In genomic region chr17:76529643-76530488, GRCh38 we compare ENCODE assay signal across 8 cellular contexts. TPM values are rescaled to one million over a fixed set of nuclear protein-coding genes. Genes with fewer than 3 reads are reported as not detected.
A peak's percentile ranks its signal among the peaks of the same experiment; 100 is the strongest.
DNase-seq lines count a peak whose midpoint lies in the region; ATAC-seq, FAIRE-seq and TF ChIP-seq lines count a peak whose summit lies in the region.

No MANE protein-coding gene starts in this region.

- H3K4me3 ChIP-seq in right lobe of liver (no peak overlapping the region), testis (no peak overlapping the region), small intestine (ENCODE audit: low read depth in 1 of 2, low read length in 2 of 2) (no peak overlapping the region)

- FAIRE-seq in small intestine (lab: Jason Lieb, UNC): no peak

- no peak for TF ChIP-seq POLR2A in right lobe of liver (IDR thresholded peaks at IDR 0.05)
- TF ChIP-seq POLR2A in testis (IDR thresholded peaks at IDR 0.05): no peak

- ATAC-seq in right lobe of liver (peak; percentile 51 to 67 (median 58)), GM21786 (IDR thresholded peaks at IDR 0.05; ENCODE audit: unreplicated experiment) (no peak)

- WGBS in right lobe of liver (ENCODE audit: insufficient coverage, low coverage, low lambda C conversion rate, missing lambda C conversion rate): 68% methylated on average over 3 of the region's 27 CpGs
- 48 to 61% methylated on average over 18 to 27 of the region's 27 CpGs for WGBS in testis, 2 donors
- 50 to 68% (median 63%) methylated on average over 27 of the region's 27 CpGs for WGBS in small intestine, 3 donors

- DNase-seq in cerebellar cortex (ENCODE audit: low spot score) (peak; percentile 49), right lobe of liver (peak in 2 of 3 donors; percentile 50 to 70), testis (peak; percentile 82), small intestine (no peak), putamen (ENCODE audit: low spot score) (no peak), NCI-H774 (lab: John Stamatoyannopoulos, UW) (no peak)

- no peak for TF ChIP-seq CTCF in right lobe of liver (IDR thresholded peaks at IDR 0.05)
- no peak for TF ChIP-seq CTCF in testis (IDR thresholded peaks at IDR 0.05)

- peak overlapping the region; percentile 60 to 97 (median 91) for H3K27ac Mint-ChIP-seq in IgD-negative memory B cell

- no peaks in the 10 kb centered on the region for H3K9me3 ChIP-seq in right lobe of liver
- no peaks in the 10 kb centered on the region for H3K9me3 ChIP-seq in testis
- H3K9me3 ChIP-seq in small intestine (ENCODE audit: control insufficient read depth, low read depth): no peaks in the 10 kb centered on the region

- H3K27me3 ChIP-seq in right lobe of liver (no peaks in the 10 kb centered on the region), testis (no peaks in the 10 kb centered on the region), small intestine (ENCODE audit: control insufficient read depth in 2 of 2, insufficient read depth in 2 of 2, low read length in 2 of 2) (no peaks in the 10 kb centered on the region)

- H3K36me3 Mint-ChIP-seq in IgD-negative memory B cell: no peaks in the 10 kb centered on the region

- H3K4me3 Mint-ChIP-seq in IgD-negative memory B cell: peak overlapping the region in 3 of 4 donors; percentile 33 to 99 (median 97)

- H3K4me1 ChIP-seq in right lobe of liver: peaks cover 0 to 21% (median 3%) of the 10 kb centered on the region in 4 donors
- peaks cover 48% of the 10 kb centered on the region for H3K4me1 ChIP-seq in testis
- peaks cover 3 to 10% of the 10 kb centered on the region in 2 donors for H3K4me1 ChIP-seq in small intestine (ENCODE audit: control insufficient read depth in 2 of 2, insufficient read depth in 1 of 2, low read depth in 1 of 2, low read length in 1 of 2)

- H3K36me3 ChIP-seq in right lobe of liver: no peaks in the 10 kb centered on the region
- no peaks in the 10 kb centered on the region for H3K36me3 ChIP-seq in testis (ENCODE audit: low read depth, missing control alignments)
- H3K36me3 ChIP-seq in small intestine (ENCODE audit: control insufficient read depth in 2 of 2, insufficient read depth in 2 of 2, low read length in 2 of 2): no peaks in the 10 kb centered on the region

- intact Hi-C loops in right lobe of liver (cut with DNase I): loop anchor here in 1 of 2 donors (10.0 kb wide), 1 partner anchor 45 kb away; no protein-coding TSS in a partner anchor
- intact Hi-C loops in testis (cut with DNase I; ENCODE audit: low total_unique reads): loop anchor here (10.0 kb wide), 1 partner anchor 175 kb away; no protein-coding TSS in a partner anchor

- H3K27me3 Mint-ChIP-seq in IgD-negative memory B cell: no peaks in the 10 kb centered on the region

- peaks cover 8 to 26% (median 24%) of the 10 kb centered on the region in 3 donors for H3K4me1 Mint-ChIP-seq in IgD-negative memory B cell

- H3K27ac ChIP-seq in right lobe of liver (peak overlapping the region; percentile 30 to 76 (median 50)), testis (peak overlapping the region; percentile 75 to 96), small intestine (ENCODE audit: low read depth in 1 of 2, low read length in 1 of 2) (peak overlapping the region in 1 of 2 donors; percentile 89)

- H3K9me3 Mint-ChIP-seq in IgD-negative memory B cell: no peaks in the 10 kb centered on the region

RNA-seq across cellular contexts. Expression of gene CYGB, which starts 7.6 kb away (rescaled TPM):
- 2.1 TPM for polyA plus RNA-seq in IgD-negative memory B cell
- total RNA-seq in right lobe of liver: 1 to 10 TPM; 1.8 to 4.1 (median 3.1) TPM
- 1 to 10 TPM; 3.4 to 7.2 TPM for total RNA-seq in testis
- polyA plus RNA-seq in testis (ENCODE audit: insufficient read depth, low read depth, low replicate concordance): 9.9 TPM
- polyA plus RNA-seq in small intestine: 10 to 100 TPM in 2 of 3 donors, 1 to 10 TPM in 1; 1.1 to 35.4 (median 13.2) TPM

RNA-seq across cellular contexts. Expression of gene PRCD, which starts 10.0 kb away (rescaled TPM):
- polyA plus RNA-seq in IgD-negative memory B cell (24.4 TPM), testis (ENCODE audit: insufficient read depth, low read depth, low replicate concordance) (4.6 TPM), small intestine (1 to 10 TPM in 2 of 3 donors, not detected in 1; 1.6 to 2.2 TPM)
- total RNA-seq in right lobe of liver (1 to 10 TPM in 1 of 6 experiments, under 1 TPM in 2, not detected in 3; 0.12 to 1.3 (median 0.22) TPM), testis (1 to 10 TPM; 3.2 to 3.8 TPM)

RNA-seq across cellular contexts. Expression of gene RHBDF2, which starts 28.6 kb away (rescaled TPM):
- 160 TPM for polyA plus RNA-seq in IgD-negative memory B cell
- total RNA-seq in right lobe of liver: 10 to 100 TPM in 3 of 6 experiments, 1 to 10 TPM in 3; 7.1 to 18.6 (median 11.0) TPM
- total RNA-seq in testis: 10 to 100 TPM; 26.3 to 30.2 TPM
- polyA plus RNA-seq in testis (ENCODE audit: insufficient read depth, low read depth, low replicate concordance): 9.7 TPM
- polyA plus RNA-seq in small intestine: 10 to 100 TPM in 1 of 3 donors, 1 to 10 TPM in 2; 2.0 to 17.7 (median 4.1) TPM

RNA-seq across cellular contexts. Expression of gene ST6GALNAC2, which starts 55.8 kb away (rescaled TPM):
- polyA plus RNA-seq in IgD-negative memory B cell: 0.68 TPM
- total RNA-seq in right lobe of liver: 1 to 10 TPM in 5 of 6 experiments, under 1 TPM in 1; 0.81 to 5.0 (median 2.3) TPM
- 10 to 100 TPM; 29.7 to 87.5 TPM for total RNA-seq in testis
- polyA plus RNA-seq in testis (ENCODE audit: insufficient read depth, low read depth, low replicate concordance): 107 TPM
- polyA plus RNA-seq in small intestine: 1 to 10 TPM in 2 of 3 donors, not detected in 1; 1.1 to 2.7 TPM

Comparison
In these comparisons a context has a peak if more than half of its experiments do, and no peak if none do; other contexts are left out.
1. DNase-seq: peak in cerebellar cortex (single experiment), right lobe of liver (2 of 3) and testis (single experiment); none in small intestine (single experiment), putamen (single experiment) and NCI-H774 (single experiment).